ENCODE assay signal across 8 cellular contexts in genomic region chr16:35706901-35707300, GRCh38.
"Had no signal": no experiment of that assay in that cellular context is flagged by ENCODE, and none has a peak within 500 bp of the region (broad histone marks: within the 10 kb centered on the region; RNA-seq: fewer than 3 reads in every experiment).

No MANE protein-coding gene starts in this region.

- H3K27ac Mint-ChIP-seq: GM23338, H9, HFFc6 had no signal

- H3K9me3 ChIP-seq: HAP-1 had no signal

- H3K36me3 ChIP-seq: HAP-1 had no signal

- H3K27ac ChIP-seq: GM23248 had no signal

- DNase-seq: GM23248, GOT3, H7, H9, HCEC 1CT, HFFc6 had no signal

- H3K4me1 Mint-ChIP-seq: GM23338, H9 had no signal

- H3K4me1 ChIP-seq: HAP-1 had no signal

- H3K4me3 Mint-ChIP-seq: GM23338, H9, HFFc6 had no signal

- H3K4me3 ChIP-seq: GM23248, GM23338, HAP-1 had no signal

- H3K9ac ChIP-seq: GM23248 had no signal
